Comparison of ENCODE assay signal across 8 cellular contexts in genomic region chr1:66330711-66331110, GRCh38.
DNase-seq lines count a peak whose midpoint lies in the region; ATAC-seq and TF ChIP-seq lines count a peak whose summit lies in the region.

No MANE protein-coding gene starts in this region.

- WGBS in esophagus squamous epithelium, 2 donors, result 48 to 60% methylated on average over 4 of the region's 4 CpGs

- H3K4me3 ChIP-seq in esophagus squamous epithelium, result no peak overlapping the region

- peaks cover 48% of the 10 kb centered on the region for H3K4me1 Mint-ChIP-seq in activated CD4-positive, alpha-beta T cell treated with anti-CD3 and anti-CD28 coated beads, Interleukin-2, amount 10 ng/mL, durations not matched to agents 24 days and 14 days
- H3K4me1 Mint-ChIP-seq in stimulated activated naive CD8-positive, alpha-beta T cell treated with anti-CD3 and anti-CD28 coated beads, Interleukin-15, Interleukin-2, amounts not matched to agents 100 ng/mL and 50 ng/mL, for 24 hours (ENCODE audit: low read depth), result peaks cover 66% of the 10 kb centered on the region

- H3K36me3 Mint-ChIP-seq in activated CD4-positive, alpha-beta T cell treated with anti-CD3 and anti-CD28 coated beads, Interleukin-2, amount 10 ng/mL, durations not matched to agents 24 days and 14 days (ENCODE audit: low read depth), result peaks cover 8% of the 10 kb centered on the region
- H3K36me3 Mint-ChIP-seq in stimulated activated naive CD8-positive, alpha-beta T cell treated with anti-CD3 and anti-CD28 coated beads, Interleukin-15, Interleukin-2, amounts not matched to agents 100 ng/mL and 50 ng/mL, for 24 hours (ENCODE audit: low read depth), result peaks cover 14% of the 10 kb centered on the region

- peak; percentile 81 for DNase-seq in activated CD4-positive, alpha-beta T cell treated with anti-CD3 and anti-CD28 coated beads, Interleukin-2, amount 10 ng/mL, durations not matched to agents 24 days and 14 days
- DNase-seq in activated CD4-positive, alpha-beta T cell treated with anti-CD3 and anti-CD28 coated beads, Interleukin-2, amount 50 U/mL, for 4 hours, result no peak
- DNase-seq in SKM-1 (lab: John Stamatoyannopoulos, UW; ENCODE audit: unreplicated experiment), result peak; percentile 40
- no peak for DNase-seq in esophagus squamous epithelium (lab: John Stamatoyannopoulos, UW)
- no peak for DNase-seq in NCI-H1436 (lab: John Stamatoyannopoulos, UW)
- DNase-seq in Ammon's horn (ENCODE audit: low spot score), result no peak

- H3K4me3 Mint-ChIP-seq in activated CD4-positive, alpha-beta T cell treated with anti-CD3 and anti-CD28 coated beads, Interleukin-2, amount 10 ng/mL, durations not matched to agents 24 days and 14 days, result peak overlapping the region; percentile 73
- H3K4me3 Mint-ChIP-seq in stimulated activated naive CD8-positive, alpha-beta T cell treated with anti-CD3 and anti-CD28 coated beads, Interleukin-15, Interleukin-2, amounts not matched to agents 100 ng/mL and 50 ng/mL, for 24 hours, result peak overlapping the region; percentile 56

- H3K9me3 ChIP-seq in esophagus squamous epithelium, result no peaks in the 10 kb centered on the region

- intact Hi-C loops in activated CD4-positive, alpha-beta T cell treated with anti-CD3 and anti-CD28 coated beads, Interleukin-2, amount 10 ng/mL, durations not matched to agents 24 days and 14 days (cut with micrococcal nuclease), result loop anchor here (5.0 to 10.0 kb wide), 4 partner anchors 518 to 1354 kb away; partner anchors contain the start of genes DNAI4, GADD45A and MIER1
- intact Hi-C loops in esophagus squamous epithelium (cut with DNase I), result no loop called here

- peak overlapping the region; percentile 86 for H3K27ac Mint-ChIP-seq in activated CD4-positive, alpha-beta T cell treated with anti-CD3 and anti-CD28 coated beads, Interleukin-2, amount 10 ng/mL, durations not matched to agents 24 days and 14 days
- H3K27ac Mint-ChIP-seq in stimulated activated naive CD8-positive, alpha-beta T cell treated with anti-CD3 and anti-CD28 coated beads, Interleukin-15, Interleukin-2, amounts not matched to agents 100 ng/mL and 50 ng/mL, for 24 hours, result peak overlapping the region; percentile 54

- H3K27me3 ChIP-seq in esophagus squamous epithelium, result no peaks in the 10 kb centered on the region

- H3K27ac ChIP-seq in esophagus squamous epithelium, result peak overlapping the region in 3 of 4 donors; percentile 26 to 87 (median 66)

- no peak for ATAC-seq in HG02885 (IDR thresholded peaks at IDR 0.05; ENCODE audit: poor library complexity, unreplicated experiment)

- H3K4me1 ChIP-seq in esophagus squamous epithelium, result peaks cover 5 to 49% (median 14%) of the 10 kb centered on the region in 3 donors

- peak in 1 of 4 donors; percentile 14 for TF ChIP-seq POLR2A in esophagus squamous epithelium (IDR thresholded peaks at IDR 0.05)

- TF ChIP-seq CTCF in esophagus squamous epithelium (IDR thresholded peaks at IDR 0.05), result no peak

- H3K9me3 Mint-ChIP-seq in activated CD4-positive, alpha-beta T cell treated with anti-CD3 and anti-CD28 coated beads, Interleukin-2, amount 10 ng/mL, durations not matched to agents 24 days and 14 days, result no peaks in the 10 kb centered on the region
- H3K9me3 Mint-ChIP-seq in stimulated activated naive CD8-positive, alpha-beta T cell treated with anti-CD3 and anti-CD28 coated beads, Interleukin-15, Interleukin-2, amounts not matched to agents 100 ng/mL and 50 ng/mL, for 24 hours, result no peaks in the 10 kb centered on the region

- no peaks in the 10 kb centered on the region for H3K27me3 Mint-ChIP-seq in activated CD4-positive, alpha-beta T cell treated with anti-CD3 and anti-CD28 coated beads, Interleukin-2, amount 10 ng/mL, durations not matched to agents 24 days and 14 days
- H3K27me3 Mint-ChIP-seq in stimulated activated naive CD8-positive, alpha-beta T cell treated with anti-CD3 and anti-CD28 coated beads, Interleukin-15, Interleukin-2, amounts not matched to agents 100 ng/mL and 50 ng/mL, for 24 hours, result no peaks in the 10 kb centered on the region

- H3K36me3 ChIP-seq in esophagus squamous epithelium, result no peaks in the 10 kb centered on the region

Comparison
In these comparisons a context has a peak if more than half of its experiments do, and no peak if none do; other contexts are left out.
1. DNase-seq: peak in activated CD4-positive, alpha-beta T cell treated with anti-CD3 and anti-CD28 coated beads, Interleukin-2, amount 10 ng/mL, durations not matched to agents 24 days and 14 days (single experiment) and SKM-1 (single experiment); none in activated CD4-positive, alpha-beta T cell treated with anti-CD3 and anti-CD28 coated beads, Interleukin-2, amount 50 U/mL, for 4 hours (0 of 2), esophagus squamous epithelium (single experiment), NCI-H1436 (single experiment) and Ammon's horn (single experiment).